Comparison of ENCODE assay signal across 8 cellular contexts in genomic region chr1:146034976-146035469, GRCh38. TPM values are rescaled to one million over a fixed set of nuclear protein-coding genes. Genes with fewer than 3 reads are reported as not detected.
A peak's percentile ranks its signal among the peaks of the same experiment; 100 is the strongest.
DNase-seq lines count a peak whose midpoint lies in the region; ATAC-seq and TF ChIP-seq lines count a peak whose summit lies in the region.

No MANE protein-coding gene starts in this region.

- no peaks in the 10 kb centered on the region for H3K27me3 ChIP-seq in BLaER1
- no peaks in the 10 kb centered on the region for H3K27me3 ChIP-seq in HUES6 (ENCODE audit: control insufficient read depth, insufficient read depth, low read length)
- H3K27me3 ChIP-seq in WERI-Rb-1 (ENCODE audit: insufficient read depth, low read depth, severe bottlenecking) = no peaks in the 10 kb centered on the region
- no peaks in the 10 kb centered on the region for H3K27me3 ChIP-seq in upper lobe of left lung

- WGBS in upper lobe of left lung, 2 donors = 39 to 48% methylated on average over 13 of the region's 13 CpGs

- TF ChIP-seq EP300 in upper lobe of left lung (IDR thresholded peaks at IDR 0.05) = no peak

- ATAC-seq in upper lobe of left lung (ENCODE audit: low FRiP score in 2 of 2) = no peak

- H3K36me3 ChIP-seq in BLaER1 (no peaks in the 10 kb centered on the region), HUES6 (ENCODE audit: control insufficient read depth, insufficient read depth, low read length) (no peaks in the 10 kb centered on the region), WERI-Rb-1 (no peaks in the 10 kb centered on the region; the same call in 1 of the 2 replicates), upper lobe of left lung (no peaks in the 10 kb centered on the region)

- H3K4me1 ChIP-seq in BLaER1 (peaks cover 17% of the 10 kb centered on the region), HUES6 (ENCODE audit: control insufficient read depth, insufficient read depth, low read length) (peaks cover 3% of the 10 kb centered on the region; the same call in 1 of the 2 replicates), upper lobe of left lung (peaks cover 10 to 26% (median 15%) of the 10 kb centered on the region in 4 donors)

- no peak overlapping the region for H3K27ac ChIP-seq in BLaER1
- H3K27ac ChIP-seq in HUES6 (ENCODE audit: low read depth, low read length) = no peak overlapping the region
- peak overlapping the region; percentile 6; the same call in 1 of the 2 replicates for H3K27ac ChIP-seq in WERI-Rb-1
- H3K27ac ChIP-seq in upper lobe of left lung = peak overlapping the region in 2 of 4 donors; percentile 78 to 91
- no peak overlapping the region for H3K27ac ChIP-seq in caudate nucleus (ENCODE audit: low read depth, low read length)

- no peak overlapping the region for H3K9ac ChIP-seq in BLaER1
- no peak overlapping the region for H3K9ac ChIP-seq in HUES6 (ENCODE audit: low read length)

- H3K4me2 ChIP-seq in BLaER1 = peak overlapping the region; percentile 75

- no peaks in the 10 kb centered on the region for H4K20me1 ChIP-seq in BLaER1

- H3K4me3 ChIP-seq in BLaER1 (peak overlapping the region; percentile 82), HUES6 (ENCODE audit: low read depth, low read length) (peak overlapping the region; percentile 84), WERI-Rb-1 (ENCODE audit: low read depth, low read length) (peak overlapping the region; percentile 93), upper lobe of left lung (peak overlapping the region in 3 of 4 donors; percentile 18 to 72 (median 20))

- DNase-seq in WERI-Rb-1 = no peak
- peak; percentile 24 for DNase-seq in inferior parietal cortex (ENCODE audit: extremely low spot score)
- DNase-seq in upper lobe of left lung = no peak
- no peak for DNase-seq in middle frontal gyrus (ENCODE audit: extremely low spot score, low spot score)
- DNase-seq in caudate nucleus (lab: John Stamatoyannopoulos, UW) = no peak
- no peak for DNase-seq in NCI-H2107 treated with DMSO at 0.1 percent for 48 hours (lab: John Stamatoyannopoulos, UW; ENCODE audit: unreplicated experiment)

- H3K9me3 ChIP-seq in BLaER1 (no peaks in the 10 kb centered on the region), HUES6 (ENCODE audit: control insufficient read depth, insufficient read depth, low read depth, low read length) (no peaks in the 10 kb centered on the region), WERI-Rb-1 (ENCODE audit: severe bottlenecking) (peaks cover 4% of the 10 kb centered on the region), upper lobe of left lung (no peaks in the 10 kb centered on the region)

- no peak for TF ChIP-seq POLR2A in upper lobe of left lung (IDR thresholded peaks at IDR 0.05)

- TF ChIP-seq CTCF in WERI-Rb-1 (IDR thresholded peaks at IDR 0.05; ENCODE audit: low read depth, low read length) (no peak), upper lobe of left lung (IDR thresholded peaks at IDR 0.05) (no peak)

RNA-seq across cellular contexts. Expression of gene HJV, which starts 13.5 kb away (rescaled TPM):
- total RNA-seq in upper lobe of left lung = not detected

RNA-seq across cellular contexts. Expression of gene TXNIP, which starts 38.6 kb away (rescaled TPM):
- total RNA-seq in upper lobe of left lung = 1,000 to 10,000 TPM in 3 of 6 donors, 100 to 1,000 TPM in 3; 703 to 1,481 (median 910) TPM

Comparison
In these comparisons a context has a peak if more than half of its experiments do, and no peak if none do; other contexts are left out.
1. H3K4me3 ChIP-seq: peak in every context shown above with its lines; median percentile 93 in WERI-Rb-1; 84 in HUES6; 82 in BLaER1; 20 in upper lobe of left lung.